In the genomic region with DNA sequence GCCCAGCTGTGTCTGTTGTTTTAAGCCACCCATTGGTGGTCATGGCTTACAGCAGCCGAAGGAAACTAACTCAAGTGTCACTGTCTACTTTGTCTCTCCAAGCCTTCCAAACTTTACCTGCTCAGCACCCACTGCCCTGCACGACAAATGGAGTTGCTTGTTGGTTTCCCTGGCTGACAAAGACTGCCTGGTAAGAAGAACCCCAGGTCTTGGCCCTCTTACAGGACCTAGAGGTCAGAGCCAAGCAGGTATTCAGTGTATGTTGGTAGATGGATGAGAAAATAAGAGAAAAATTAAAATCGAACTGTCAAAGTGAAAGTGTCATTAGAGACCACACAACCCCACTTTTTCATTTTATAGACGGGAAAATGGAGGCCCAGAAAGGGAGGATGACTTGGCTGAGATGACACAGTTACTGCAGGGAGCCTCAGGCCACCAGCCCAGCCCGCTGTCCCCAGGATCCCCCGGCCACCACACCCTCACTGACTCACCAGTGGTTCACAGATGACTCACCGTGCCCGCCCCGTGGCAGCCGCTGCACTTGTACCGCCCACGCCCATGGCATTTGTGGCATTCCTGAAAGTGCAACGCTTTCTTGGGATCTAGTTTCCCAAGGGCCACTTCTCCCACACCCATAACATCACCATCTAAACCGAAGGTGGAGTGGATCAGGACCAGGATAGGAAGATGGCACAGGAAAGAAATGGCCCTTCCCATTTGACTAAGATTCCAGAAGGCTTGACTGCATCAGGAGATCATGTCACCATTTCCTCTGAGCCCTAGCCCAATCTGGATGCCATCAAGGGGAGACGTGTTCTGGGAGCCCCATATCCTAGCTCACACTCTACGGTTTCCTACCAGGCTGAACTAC, we compare ENCODE assay signal across 8 cellular contexts. TPM values are rescaled to one million over a fixed set of nuclear protein-coding genes. Genes with fewer than 3 reads are reported as not detected.
DNase-seq lines count a peak whose midpoint lies in the region; ATAC-seq, FAIRE-seq and TF ChIP-seq lines count a peak whose summit lies in the region.

No MANE protein-coding gene starts in this region.

- H3K4me3 ChIP-seq in K562 (no peak overlapping the region), mesodermal cell (ENCODE audit: extremely low read depth, insufficient read depth, low read length, poor library complexity, severe bottlenecking) (no peak overlapping the region), upper lobe of left lung (no peak overlapping the region)

- peaks cover 11 to 20% of the 10 kb centered on the region in 2 experiments; a peak in 4 of 5 replicates for H3K4me1 ChIP-seq in K562 (replicated peaks in 1 of 2; ENCODE audit: control insufficient read depth in 2 of 2, insufficient read depth in 2 of 2, low read length in 2 of 2)
- peaks cover 21% of the 10 kb centered on the region for H3K4me1 ChIP-seq in mesodermal cell (ENCODE audit: control insufficient read depth, insufficient read depth, low read length, poor library complexity, severe bottlenecking)
- peaks cover 0 to 5% (median 0%) of the 10 kb centered on the region in 4 donors for H3K4me1 ChIP-seq in upper lobe of left lung

- TF ChIP-seq EP300 in K562 (IDR thresholded peaks at IDR 0.05; ENCODE audit: low read length) (peak; percentile 83), upper lobe of left lung (IDR thresholded peaks at IDR 0.05) (peak in 2 of 4 donors; percentile 19 to 87)

- H3K4me2 ChIP-seq in K562 (ENCODE audit: insufficient read depth, low read length): peak overlapping the region; percentile 66

- 0 out of 2 replicates have a peak, but pooled peaks cover 2% of the 10 kb centered on the region for H4K20me1 ChIP-seq in K562 (replicated peaks; ENCODE audit: control insufficient read depth, insufficient read depth, low read length)

- peak overlapping the region; percentile 90 for H2AFZ ChIP-seq in K562 (ENCODE audit: low read depth, low read length)

- POLR2A ChIA-PET in K562 (lab: Yijun Ruan, JAX): interaction anchor here (0.7 kb wide), 1 partner anchor 407 kb away, joined by 3 read pairs; no protein-coding TSS in a partner anchor

- intact Hi-C loops in K562 (cut with micrococcal nuclease): loop anchor here (10.0 kb wide), 1 partner anchor 305 kb away; no protein-coding TSS in a partner anchor

- TF ChIP-seq POLR2A in K562 (conservative IDR thresholded peaks at IDR 0.05): no peak
- no peak for TF ChIP-seq POLR2A in upper lobe of left lung (IDR thresholded peaks at IDR 0.05)

- peak overlapping the region in 1 of 2 experiments; percentile 59; a peak in 1 of 4 replicates for H3K9ac ChIP-seq in K562 (ENCODE audit: insufficient read depth in 1 of 2, low read depth in 2 of 2, low read length in 2 of 2)

- H3K79me2 ChIP-seq in K562 (ENCODE audit: control insufficient read depth, insufficient read depth, low read length): no peaks in the 10 kb centered on the region

- H3K36me3 ChIP-seq in K562 (ENCODE audit: control insufficient read depth, insufficient read depth, low read length): no peaks in the 10 kb centered on the region
- H3K36me3 ChIP-seq in mesodermal cell (ENCODE audit: control insufficient read depth, insufficient read depth, low read length): no peaks in the 10 kb centered on the region
- H3K36me3 ChIP-seq in upper lobe of left lung: no peaks in the 10 kb centered on the region

- H3K9me1 ChIP-seq in K562 (ENCODE audit: control insufficient read depth, insufficient read depth, low read length): no peaks in the 10 kb centered on the region

- CTCF ChIA-PET in K562 (lab: Yijun Ruan, JAX; ENCODE audit: low intra/inter-chr PET ratio): no interaction called here

- in situ Hi-C loops in K562 (cut with MboI): no loop called here

- H3K27ac ChIP-seq in K562 (ENCODE audit: extremely low read depth, low read depth, low read length): peak overlapping the region; percentile 77; the same call in 2 of the 3 replicates
- H3K27ac ChIP-seq in mesodermal cell (ENCODE audit: low read depth, low read length, severe bottlenecking): peak overlapping the region; percentile 37
- no peak overlapping the region for H3K27ac ChIP-seq in upper lobe of left lung

- H3K9me3 ChIP-seq in K562 (replicated peaks; ENCODE audit: control insufficient read depth, insufficient read depth, low read depth, low read length) (no peaks in the 10 kb centered on the region), mesodermal cell (ENCODE audit: control insufficient read depth, low read length) (no peaks in the 10 kb centered on the region), upper lobe of left lung (no peaks in the 10 kb centered on the region)

- peak; percentile 41 for DNase-seq in ELF-1 (ENCODE audit: low read depth, low spot score)
- DNase-seq in HCEC 1CT: peak; percentile 91
- DNase-seq in OCI-M1 (lab: John Stamatoyannopoulos, UW): peak; percentile 89
- DNase-seq in K562 (ENCODE audit: extremely low read depth in 1 of 4, low spot score in 3 of 4): peak; percentile 85 to 93 (median 90)
- DNase-seq in upper lobe of left lung: peak; percentile 83 to 86
- no peak for DNase-seq in NCI-H2107 (lab: John Stamatoyannopoulos, UW)
- DNase-seq in superior temporal gyrus (ENCODE audit: extremely low spot score): no peak

- no TSS peak for BruUV-seq in K562 (replicated peaks; lab: Mats Ljungman, UMichigan)

- TF ChIP-seq CTCF in K562 (IDR thresholded peaks at IDR 0.05 in 2 of 3, conservative IDR thresholded peaks at IDR 0.05 in 1 of 3; ENCODE audit: insufficient read depth in 2 of 3, low read depth in 1 of 3, low read length in 3 of 3) (no peak), upper lobe of left lung (IDR thresholded peaks at IDR 0.05) (no peak)

- 6% methylated on average over 16 of the region's 16 CpGs for WGBS in K562 (ENCODE audit: insufficient coverage, low coverage, missing lambda C conversion rate)
- 87 to 100% methylated on average over 4 to 12 of the region's 16 CpGs for WGBS in mesodermal cell (ENCODE audit: insufficient coverage in 2 of 2), 2 experiments
- WGBS in upper lobe of left lung, 2 donors: 68 to 77% methylated on average over 16 of the region's 16 CpGs

- peak; percentile 95 for ATAC-seq in K562
- peak; percentile 72 to 74 for ATAC-seq in upper lobe of left lung (ENCODE audit: low FRiP score in 2 of 2)

- H3K27me3 ChIP-seq in K562 (ENCODE audit: control insufficient read depth in 2 of 2, insufficient read depth in 2 of 2, low read length in 2 of 2): peaks cover 11 to 32% of the 10 kb centered on the region in 2 experiments; a peak in 3 of 5 replicates
- no peaks in the 10 kb centered on the region for H3K27me3 ChIP-seq in upper lobe of left lung

- no peak for TF ChIP-seq RAD21 in K562 (CRISPR knock-in tag; conservative IDR thresholded peaks at IDR 0.05 in 1 of 2, IDR thresholded peaks at IDR 0.05 in 1 of 2)

- peak; percentile 98 for FAIRE-seq in K562 (lab: Jason Lieb, UNC)

TF ChIP-seq in K562, 482 proteins besides CTCF, POLR2A, EP300 and RAD21 (continues in another document):
- TF ChIP-seq POLR2AphosphoS5 (IDR thresholded peaks at IDR 0.05; ENCODE audit: control insufficient read depth, insufficient read depth, low read depth, low read length): no peak
- TF ChIP-seq, protein P1, sequence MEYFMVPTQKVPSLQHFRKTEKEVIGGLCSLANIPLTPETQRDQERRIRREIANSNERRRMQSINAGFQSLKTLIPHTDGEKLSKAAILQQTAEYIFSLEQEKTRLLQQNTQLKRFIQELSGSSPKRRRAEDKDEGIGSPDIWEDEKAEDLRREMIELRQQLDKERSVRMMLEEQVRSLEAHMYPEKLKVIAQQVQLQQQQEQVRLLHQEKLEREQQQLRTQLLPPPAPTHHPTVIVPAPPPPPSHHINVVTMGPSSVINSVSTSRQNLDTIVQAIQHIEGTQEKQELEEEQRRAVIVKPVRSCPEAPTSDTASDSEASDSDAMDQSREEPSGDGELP (CRISPR knock-in tag; IDR thresholded peaks at IDR 0.05; ENCODE audit: borderline replicate concordance): peak; percentile 84; the same call in 1 of the 2 replicates
- TF ChIP-seq ZNF197 (CRISPR knock-in tag; IDR thresholded peaks at IDR 0.05; ENCODE audit: low read depth): no peak
- no peak for TF ChIP-seq CAMTA2 (CRISPR knock-in tag; conservative IDR thresholded peaks at IDR 0.05)
- TF ChIP-seq ZNF696 (CRISPR knock-in tag; conservative IDR thresholded peaks at IDR 0.05): no peak
- TF ChIP-seq MEIS2 (IDR thresholded peaks at IDR 0.05; ENCODE audit: partially characterized antibody): no peak
- no peak; the same call in 1 of the 2 replicates for TF ChIP-seq C11orf30 (IDR thresholded peaks at IDR 0.05; ENCODE audit: low read depth)

RNA-seq across cellular contexts. Expression of a gene that starts 15.2 kb away (rescaled TPM):
- 0.46 TPM in 1 of 2 replicates, not detected in the other for total RNA-seq in K562 (2011; cell fraction: chromatin; rRNA removed; ENCODE audit: low replicate concordance)
- total RNA-seq in K562 (2011; cell fraction: nucleolus; rRNA removed): 0.17 and 0.26 TPM in 2 replicates
- total RNA-seq in K562 (2011; cell fraction: nucleoplasm; rRNA removed): not detected in 2 replicates
- not detected in 2 replicates for total RNA-seq in K562 (2014; rRNA removed)
- total RNA-seq in K562 (2014; rRNA removed; fragmentation: Illumina TruSeq; extraction: Trizol): not detected in 2 replicates
- total RNA-seq in K562 (2015; rRNA removed; fragmentation: Illumina TruSeq; extraction: Trizol): 0.15 TPM in 1 of 2 replicates, not detected in the other
- not detected in 2 replicates for total RNA-seq in K562 (2021)
- polyA plus RNA-seq in K562 (2011; rRNA removed): 0.15 and 0.17 TPM in 2 replicates
- polyA plus RNA-seq in K562 (2011; cell fraction: cytosol; rRNA removed): 0.12 TPM in 1 of 2 replicates, not detected in the other
- 0.55 and 0.69 TPM in 2 replicates for polyA plus RNA-seq in K562 (2011; cell fraction: nucleus; rRNA removed)
- polyA plus RNA-seq in K562 (2012): 0.30 TPM in 1 of 2 replicates, not detected in the other
- polyA plus RNA-seq in K562 (2014; fragmentation: Illumina TruSeq; extraction: Trizol): 0.04 TPM in 1 of 2 replicates, not detected in the other
- under 1 TPM in 1 of 2 experiments, not detected in 1; 0.04 TPM for polyA plus RNA-seq in K562 (2014; fragmentation: Nextera tagmentation; extraction: Ambion mirVana)
- polyA plus RNA-seq in K562 (2014; rRNA removed): not detected in 2 replicates
- polyA minus RNA-seq in K562 (2011; rRNA and poly(A)+ RNA removed): not detected in 2 replicates
- polyA minus RNA-seq in K562 (2011; cell fraction: cytosol; rRNA and poly(A)+ RNA removed): not detected in 2 replicates
- polyA minus RNA-seq in K562 (2011; cell fraction: nucleus; rRNA and poly(A)+ RNA removed): 0.22 TPM in 1 of 2 replicates, not detected in the other
- 2.2 TPM for polyA plus RNA-seq in mesodermal cell (2013, experiment 1 of 2)
- 1.1 TPM for polyA plus RNA-seq in mesodermal cell (2013, experiment 2 of 2)
- under 1 TPM in 2 of 6 donors, not detected in 4; 0.22 to 0.79 TPM for total RNA-seq in upper lobe of left lung

Comparison
In these comparisons a context has a peak if more than half of its experiments do, and no peak if none do; other contexts are left out.
1. DNase-seq: peak in ELF-1 (single experiment), HCEC 1CT (single experiment), OCI-M1 (single experiment), K562 (4 of 4) and upper lobe of left lung (2 of 2); none in NCI-H2107 (single experiment) and superior temporal gyrus (single experiment).
2. H3K27ac ChIP-seq: peak in K562 (single experiment) and mesodermal cell (single experiment); none in upper lobe of left lung (0 of 4).